ENCODE assay signal across 8 cellular contexts in the genomic region with DNA sequence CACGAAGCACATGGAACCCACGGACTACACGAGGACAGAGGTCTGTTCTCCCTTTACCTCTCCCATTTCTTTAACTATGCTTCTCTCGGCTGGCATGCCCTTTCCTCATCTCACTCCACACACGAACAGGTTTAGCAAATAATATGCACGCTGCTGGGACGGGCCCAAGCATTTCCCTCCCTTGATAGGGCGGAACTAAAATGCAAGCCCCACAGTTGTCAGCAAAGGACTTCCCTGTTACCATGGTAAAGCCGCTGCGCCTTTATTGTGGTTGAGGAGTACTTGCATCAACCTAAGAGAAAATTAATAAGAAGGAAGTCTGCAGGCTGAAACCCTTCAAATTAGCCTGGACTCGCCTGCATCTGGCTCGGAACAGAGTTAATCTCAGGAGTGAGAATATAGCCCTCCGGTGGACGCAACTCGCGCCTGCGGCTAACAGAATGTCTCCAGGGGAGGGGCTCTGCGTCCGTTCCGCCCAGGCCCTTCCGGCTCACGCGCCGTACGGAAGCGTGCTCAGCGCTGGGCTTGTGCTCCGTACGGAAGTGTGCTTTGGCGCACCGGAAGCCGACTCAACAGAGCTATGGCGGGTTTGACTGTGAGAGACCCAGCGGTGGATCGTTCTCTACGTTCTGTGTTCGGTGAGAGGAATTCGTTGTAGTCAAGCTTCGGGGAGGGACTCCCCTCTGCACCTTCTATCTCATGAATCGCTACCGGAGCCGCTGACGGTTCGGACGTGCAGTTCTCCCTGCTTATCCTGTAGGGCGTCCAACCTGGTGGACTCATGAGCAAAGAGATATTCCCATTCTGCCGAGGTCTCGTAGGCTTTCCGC. TPM values are rescaled to one million over a fixed set of nuclear protein-coding genes. Genes with fewer than 3 reads are reported as not detected.
A peak's percentile ranks its signal among the peaks of the same experiment; 100 is the strongest.
DNase-seq lines count a peak whose midpoint lies in the region; ATAC-seq, FAIRE-seq and TF ChIP-seq lines count a peak whose summit lies in the region.

Gene CSTF2, plus strand, starts transcription at position 555 of the 830 bp plus-strand sequence. Its CDS starts 26 bp downstream, at position 581.

- DNase-seq in GM19239 (ENCODE audit: insufficient read length, low spot score) (peak; percentile 38), NCI-H510A treated with DMSO at 0.1 percent for 48 hours (lab: John Stamatoyannopoulos, UW) (peak; percentile 80), colonic mucosa (peak; percentile 81), left kidney (ENCODE audit: low read depth, low spot score) (peak; percentile 93)
- DNase-seq in activated CD4-positive, alpha-beta T cell treated with anti-CD3 and anti-CD28 coated beads for 4 hours = peak; percentile 66 to 76
- peak; percentile 80 for DNase-seq in stimulated activated CD4-positive, alpha-beta T cell treated with anti-CD3 and anti-CD28 coated beads, Interleukin-1b, Interleukin-23, amount 100 ng/mL, for 48 hours

- peak; percentile 98 for ATAC-seq in HG03442 (IDR thresholded peaks at IDR 0.05; ENCODE audit: unreplicated experiment)

- H3K9me3 ChIP-seq in BLaER1 (no peaks in the 10 kb centered on the region), colonic mucosa (no peaks in the 10 kb centered on the region)

- H3K36me3 ChIP-seq in BLaER1 (peaks cover 16% of the 10 kb centered on the region), colonic mucosa (no peaks in the 10 kb centered on the region)

- H3K27me3 ChIP-seq in BLaER1 = no peaks in the 10 kb centered on the region
- H3K27me3 ChIP-seq in colonic mucosa = no peaks in the 10 kb centered on the region

- peak within 1 kb of the TSS; percentile 70; the same call in 1 of the 2 replicates for H3K9ac ChIP-seq in BLaER1
- H3K9ac ChIP-seq in colonic mucosa (ENCODE audit: low read depth in 2 of 2, low read length in 2 of 2) = peak within 1 kb of the TSS; percentile 60 to 62

- H3K4me3 ChIP-seq in BLaER1 (peak within 1 kb of the TSS; percentile 71), colonic mucosa (peak within 1 kb of the TSS; percentile 66)

- intact Hi-C loops in colonic mucosa (cut with DNase I) = no loop called here

- H4K20me1 ChIP-seq in BLaER1 = no peaks in the 10 kb centered on the region

- H3K4me2 ChIP-seq in BLaER1 = peak within 1 kb of the TSS; percentile 74

- peak; percentile 99 for FAIRE-seq in GM19239 (lab: Jason Lieb, UNC)

- H3K4me1 ChIP-seq in BLaER1 (peaks cover 5% of the 10 kb centered on the region; the same call in 1 of the 2 replicates), colonic mucosa (no peaks in the 10 kb centered on the region)

- no peak for TF ChIP-seq CTCF in colonic mucosa (IDR thresholded peaks at IDR 0.05)

- peak within 1 kb of the TSS; percentile 70 for H3K27ac ChIP-seq in BLaER1
- H3K27ac ChIP-seq in colonic mucosa = peak within 1 kb of the TSS; percentile 54

RNA-seq across cellular contexts. Expression of gene CSTF2, which starts in this region (rescaled TPM):
- total RNA-seq in colonic mucosa = 10 to 100 TPM; 21.8 to 32.2 TPM

Comparison
In these comparisons a context has a peak if more than half of its experiments do, and no peak if none do; other contexts are left out.
1. Peak in every context shown above with its lines: DNase-seq, ATAC-seq, H3K4me3 ChIP-seq and H3K27ac ChIP-seq.
2. DNase-seq: peak in every context shown above with its lines; median percentile 93 in left kidney; 81 in colonic mucosa; 80 in NCI-H510A treated with DMSO at 0.1 percent for 48 hours; 80 in stimulated activated CD4-positive, alpha-beta T cell treated with anti-CD3 and anti-CD28 coated beads, Interleukin-1b, Interleukin-23, amount 100 ng/mL, for 48 hours; 71 in activated CD4-positive, alpha-beta T cell treated with anti-CD3 and anti-CD28 coated beads for 4 hours; 38 in GM19239.